In the genomic region with DNA sequence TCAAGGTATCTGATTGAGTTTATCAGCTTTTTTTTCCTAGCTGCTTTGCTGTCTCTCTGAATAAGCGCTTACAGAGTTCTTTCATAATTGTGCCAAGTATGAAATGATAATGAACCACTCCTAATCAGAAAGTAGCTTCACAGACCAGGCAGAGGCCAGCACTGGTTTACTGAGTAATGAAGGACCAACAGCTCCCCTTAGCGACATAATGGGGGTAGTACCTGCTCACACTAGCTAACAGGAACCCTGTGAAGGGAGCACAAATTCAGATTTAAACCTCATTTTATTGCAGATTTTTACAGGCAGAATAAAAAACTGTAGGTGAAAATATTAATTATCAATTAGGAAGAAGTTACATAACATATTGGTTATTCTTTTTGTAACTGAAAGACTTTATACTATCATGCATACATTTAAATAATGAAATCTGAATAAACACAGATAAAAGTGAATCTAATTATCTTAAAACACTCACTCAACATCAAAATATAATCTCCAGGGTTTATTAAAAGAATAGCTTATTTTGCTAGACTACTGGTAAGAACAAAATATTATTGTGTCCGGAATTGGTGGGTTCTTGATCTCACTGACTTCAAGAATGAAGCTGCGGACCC, we compare ENCODE assay signal across 1 cellular context.
TF ChIP-seq lines count a peak whose summit lies in the region.

No MANE protein-coding gene starts in this region.

TF ChIP-seq in K562, 482 proteins besides CTCF, POLR2A, EP300 and RAD21 (continued from another document):
- no peak for TF ChIP-seq FOXK1 (CRISPR knock-in tag; IDR thresholded peaks at IDR 0.05; ENCODE audit: borderline replicate concordance)
- TF ChIP-seq, protein P1, sequence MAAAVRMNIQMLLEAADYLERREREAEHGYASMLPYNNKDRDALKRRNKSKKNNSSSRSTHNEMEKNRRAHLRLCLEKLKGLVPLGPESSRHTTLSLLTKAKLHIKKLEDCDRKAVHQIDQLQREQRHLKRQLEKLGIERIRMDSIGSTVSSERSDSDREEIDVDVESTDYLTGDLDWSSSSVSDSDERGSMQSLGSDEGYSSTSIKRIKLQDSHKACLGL (CRISPR knock-in tag; IDR thresholded peaks at IDR 0.05; ENCODE audit: borderline replicate concordance, poor library complexity, severe bottlenecking), result no peak
- TF ChIP-seq XRCC3 (IDR thresholded peaks at IDR 0.05), result no peak
- no peak for TF ChIP-seq ZNF384 (IDR thresholded peaks at IDR 0.05; ENCODE audit: low read depth, low read length)
- no peak for TF ChIP-seq ZNF282 (CRISPR knock-in tag; IDR thresholded peaks at IDR 0.05)
- no peak for TF ChIP-seq CSDE1 (IDR thresholded peaks at IDR 0.05)
- no peak for TF ChIP-seq ETV1 (tag; conservative IDR thresholded peaks at IDR 0.05; ENCODE audit: low read depth)
- TF ChIP-seq EHMT2 (IDR thresholded peaks at IDR 0.05), result no peak
- no peak for TF ChIP-seq CBX3 (IDR thresholded peaks at IDR 0.05; ENCODE audit: borderline replicate concordance in 1 of 2, low read length in 2 of 2)
- TF ChIP-seq SMARCA5 (IDR thresholded peaks at IDR 0.05), result no peak
- TF ChIP-seq, protein P2, sequence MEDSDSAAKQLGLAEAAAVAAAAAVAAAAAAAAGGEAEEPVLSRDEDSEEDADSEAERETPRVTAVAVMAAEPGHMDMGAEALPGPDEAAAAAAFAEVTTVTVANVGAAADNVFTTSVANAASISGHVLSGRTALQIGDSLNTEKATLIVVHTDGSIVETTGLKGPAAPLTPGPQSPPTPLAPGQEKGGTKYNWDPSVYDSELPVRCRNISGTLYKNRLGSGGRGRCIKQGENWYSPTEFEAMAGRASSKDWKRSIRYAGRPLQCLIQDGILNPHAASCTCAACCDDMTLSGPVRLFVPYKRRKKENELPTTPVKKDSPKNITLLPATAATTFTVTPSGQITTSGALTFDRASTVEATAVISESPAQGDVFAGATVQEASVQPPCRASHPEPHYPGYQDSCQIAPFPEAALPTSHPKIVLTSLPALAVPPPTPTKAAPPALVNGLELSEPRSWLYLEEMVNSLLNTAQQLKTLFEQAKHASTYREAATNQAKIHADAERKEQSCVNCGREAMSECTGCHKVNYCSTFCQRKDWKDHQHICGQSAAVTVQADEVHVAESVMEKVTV (CRISPR knock-in tag; IDR thresholded peaks at IDR 0.05), result peak; percentile 36; the same call in 1 of the 2 replicates
